ENCODE assay signal across 18 cellular contexts in the genomic region with DNA sequence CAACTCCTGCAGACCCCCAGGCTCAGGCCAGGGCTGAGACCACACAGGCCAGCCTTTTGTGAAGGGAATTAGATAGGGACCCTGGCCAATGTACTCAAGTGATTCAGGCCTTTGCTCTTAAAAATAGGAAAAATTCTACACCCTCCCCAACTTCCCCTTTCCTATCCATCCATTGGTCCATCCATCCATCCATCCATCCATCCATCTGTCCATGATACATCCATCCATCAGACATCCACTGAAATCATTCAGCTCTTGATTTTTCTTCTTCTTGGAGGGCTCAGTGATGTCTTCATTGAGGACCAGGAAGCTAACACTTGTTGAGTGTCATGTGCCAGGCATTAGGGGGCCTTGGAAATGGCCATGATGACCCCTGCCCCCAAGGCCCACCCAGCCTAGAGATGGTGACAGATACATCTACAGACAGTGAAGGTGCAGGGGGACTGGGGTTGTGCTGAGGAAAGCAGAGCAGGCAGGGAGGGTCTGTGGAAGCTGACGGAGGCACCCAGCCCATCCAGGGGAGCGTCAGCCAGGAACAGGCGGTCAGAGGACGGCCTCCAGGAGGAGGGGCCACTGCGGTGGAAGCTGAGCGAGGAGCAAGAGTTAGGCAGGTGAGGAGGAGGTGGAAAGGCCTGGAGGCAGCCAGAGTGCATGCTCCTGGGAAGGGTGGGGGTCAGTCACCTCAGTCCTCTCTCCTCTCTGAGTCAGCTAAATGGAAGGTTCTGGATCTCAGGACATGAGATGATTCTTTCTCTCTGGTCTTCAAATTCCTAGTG.
"Had no signal": no experiment of that assay in that cellular context is flagged by ENCODE, and none has a peak within 500 bp of the region (broad histone marks: within the 10 kb centered on the region; RNA-seq: fewer than 3 reads in every experiment).

No MANE protein-coding gene starts in this region.

- H3K4me1 Mint-ChIP-seq: activated naive CD4-positive, alpha-beta T cell treated with anti-CD3 and anti-CD28 coated beads, Interleukin-2, amount 50 U/mL, for 24 hours; stimulated activated naive B cell treated with anti-CD40 and anti-IgM and Interleukin-4, amounts not matched to agents 10 μg/mL and 1 μg/mL and 100 μg/mL, for 72 hours had no signal

- H3K4me3 Mint-ChIP-seq: activated naive CD4-positive, alpha-beta T cell treated with anti-CD3 and anti-CD28 coated beads, Interleukin-2, amount 50 U/mL, for 24 hours; natural killer cell treated with Interleukin-12 subunit alpha and Interleukin-12 subunit beta and Interleukin-15 and Interleukin-18, amount 100 ng/mL, for 72 hours; stimulated activated naive B cell treated with anti-CD40 and anti-IgM and Interleukin-4, amounts not matched to agents 10 μg/mL and 1 μg/mL and 100 μg/mL, for 72 hours had no signal

- ATAC-seq: natural killer cell treated with Interleukin-12 subunit alpha and Interleukin-12 subunit beta and Interleukin-15 and Interleukin-18, amount 100 ng/mL, for 72 hours; pancreas; stimulated activated naive B cell treated with anti-CD40 and anti-IgM and Interleukin-4, amounts not matched to agents 10 μg/mL and 1 μg/mL and 100 μg/mL, for 72 hours had no signal

- H3K27me3 ChIP-seq: pancreas, right atrium auricular region, upper lobe of left lung had no signal

- H3K9me3 ChIP-seq: pancreas, right atrium auricular region, upper lobe of left lung had no signal

- H3K27me3 Mint-ChIP-seq: activated naive CD4-positive, alpha-beta T cell treated with anti-CD3 and anti-CD28 coated beads, Interleukin-2, amount 50 U/mL, for 24 hours had no signal

- H3K36me3 ChIP-seq: pancreas, right atrium auricular region, upper lobe of left lung had no signal

- H3K36me3 Mint-ChIP-seq: activated naive CD4-positive, alpha-beta T cell treated with anti-CD3 and anti-CD28 coated beads, Interleukin-2, amount 50 U/mL, for 24 hours; natural killer cell treated with Interleukin-12 subunit alpha and Interleukin-12 subunit beta and Interleukin-15 and Interleukin-18, amount 100 ng/mL, for 72 hours; stimulated activated naive B cell treated with anti-CD40 and anti-IgM and Interleukin-4, amounts not matched to agents 10 μg/mL and 1 μg/mL and 100 μg/mL, for 72 hours had no signal

- FAIRE-seq: frontal cortex, pancreas, TTC549 had no signal

- H3K9me3 Mint-ChIP-seq: activated naive CD4-positive, alpha-beta T cell treated with anti-CD3 and anti-CD28 coated beads, Interleukin-2, amount 50 U/mL, for 24 hours; natural killer cell treated with Interleukin-12 subunit alpha and Interleukin-12 subunit beta and Interleukin-15 and Interleukin-18, amount 100 ng/mL, for 72 hours; stimulated activated naive B cell treated with anti-CD40 and anti-IgM and Interleukin-4, amounts not matched to agents 10 μg/mL and 1 μg/mL and 100 μg/mL, for 72 hours had no signal

- H3K27ac Mint-ChIP-seq: activated naive CD4-positive, alpha-beta T cell treated with anti-CD3 and anti-CD28 coated beads, Interleukin-2, amount 50 U/mL, for 24 hours; natural killer cell treated with Interleukin-12 subunit alpha and Interleukin-12 subunit beta and Interleukin-15 and Interleukin-18, amount 100 ng/mL, for 72 hours; stimulated activated naive B cell treated with anti-CD40 and anti-IgM and Interleukin-4, amounts not matched to agents 10 μg/mL and 1 μg/mL and 100 μg/mL, for 72 hours had no signal

- H3K4me3 ChIP-seq: coronary artery, pancreas, right atrium auricular region, upper lobe of left lung had no signal

- H3K27ac ChIP-seq: pancreas, upper lobe of left lung had no signal

- DNase-seq: activated CD4-positive, alpha-beta T cell treated with anti-CD3 and anti-CD28 coated beads, Interleukin-2, amount 50 U/mL, for 1 hour; activated CD4-positive, CD25-positive, alpha-beta regulatory T cell; activated T-cell treated with anti-CD3 and anti-CD28 coated beads, Interleukin-2, amount 50 U/mL, for 1 hour; caudate nucleus; effector CD4-positive, alpha-beta T cell; left cardiac atrium; mammary epithelial cell; pancreas; stimulated activated CD4-positive, alpha-beta T cell treated with anti-CD3 and anti-CD28 coated beads, Interleukin-1b, Interleukin-23, amount 100 ng/mL, for 48 hours; stimulated activated naive B cell treated with anti-CD40 and anti-IgM and Interleukin-4, amounts not matched to agents 10 μg/mL and 1 μg/mL and 100 μg/mL, for 72 hours; T-helper 2 cell; upper lobe of left lung had no signal
